Comparison of ENCODE assay signal across 23 cellular contexts in genomic region chr9:130304643-130305042, GRCh38. TPM values are rescaled to one million over a fixed set of nuclear protein-coding genes. Genes with fewer than 3 reads are reported as not detected.
DNase-seq lines count a peak whose midpoint lies in the region; ATAC-seq and TF ChIP-seq lines count a peak whose summit lies in the region.
"Had no signal": no experiment of that assay in that cellular context is flagged by ENCODE, and none has a peak within 500 bp of the region (broad histone marks: within the 10 kb centered on the region; RNA-seq: fewer than 3 reads in every experiment).

No MANE protein-coding gene starts in this region.

- no peak for TF ChIP-seq CTCF in esophagus squamous epithelium (IDR thresholded peaks at IDR 0.05)
- no peak for TF ChIP-seq CTCF in osteoblast (IDR thresholded peaks at IDR 0.05; ENCODE audit: extremely low read depth, low read depth, low read length)

- DNase-seq in right cardiac atrium, result peak; percentile 5 to 61 (median 44)
- DNase-seq in cardiac septum (ENCODE audit: low spot score), result no peak
- DNase-seq in esophagus squamous epithelium (lab: John Stamatoyannopoulos, UW), result no peak
- DNase-seq in osteoblast (ENCODE audit: insufficient read length, low spot score, missing footprints), result peak; percentile 55
- no peak for DNase-seq in stimulated activated CD4-positive, alpha-beta T cell treated with anti-CD3 and anti-CD28 coated beads, Interleukin-4, amount 100 ng/mL, for 1 hour
- no peak for DNase-seq in activated T-cell treated with anti-CD3 and anti-CD28 coated beads, Interleukin-2, amount 50 U/mL, for 4 hours
- DNase-seq: C1 segment of cervical spinal cord; CD4-positive, alpha-beta memory T cell; COR-L47; DMS53; GOT3; HCEC 1CT; IMR-90; KG1; NCI-H1105 treated with DMSO at 0.1 percent for 48 hours; NCI-H146; NCI-H1930; NCI-H2107; NCI-H524; NCI-H748 treated with DMSO at 0.1 percent for 48 hours had no signal

- intact Hi-C loops in right cardiac atrium (cut with DNase I) (no loop called here), cardiac septum (cut with DNase I) (no loop called here), esophagus squamous epithelium (cut with DNase I) (no loop called here)

- ATAC-seq in right cardiac atrium (no peak), GM18861 (IDR thresholded peaks at IDR 0.05; ENCODE audit: unreplicated experiment) (no peak)
- ATAC-seq in activated T-cell treated with anti-CD3 and anti-CD28 coated beads, Interleukin-2, amount 50 U/mL, for 4 hours, result no peak

- TF ChIP-seq POLR2A in esophagus squamous epithelium (IDR thresholded peaks at IDR 0.05), result no peak

- no peaks in the 10 kb centered on the region for H3K9me3 Mint-ChIP-seq in activated T-cell treated with anti-CD3 and anti-CD28 coated beads, Interleukin-2, amount 50 U/mL, for 4 hours

- no peak overlapping the region for H3K4me3 Mint-ChIP-seq in activated T-cell treated with anti-CD3 and anti-CD28 coated beads, Interleukin-2, amount 50 U/mL, for 4 hours
- H3K4me3 Mint-ChIP-seq: CD4-positive, alpha-beta memory T cell had no signal

- H3K27me3 ChIP-seq in right cardiac atrium (ENCODE audit: control insufficient read depth, insufficient read depth) (no peaks in the 10 kb centered on the region), esophagus squamous epithelium (peaks cover 0 to 23% (median 0%) of the 10 kb centered on the region in 4 donors), osteoblast (ENCODE audit: insufficient read depth, low read length) (peaks cover 37% of the 10 kb centered on the region)
- H3K27me3 ChIP-seq: MG63 had no signal

- H3K27me3 Mint-ChIP-seq in activated T-cell treated with anti-CD3 and anti-CD28 coated beads, Interleukin-2, amount 50 U/mL, for 4 hours (ENCODE audit: low read depth), result peaks cover 31% of the 10 kb centered on the region

- H3K36me3 ChIP-seq in esophagus squamous epithelium (no peaks in the 10 kb centered on the region), osteoblast (ENCODE audit: insufficient read depth, low read length) (no peaks in the 10 kb centered on the region)
- H3K36me3 ChIP-seq: MG63, SJSA1 had no signal

- H2AFZ ChIP-seq in osteoblast (ENCODE audit: low read length), result no peak overlapping the region

- no peaks in the 10 kb centered on the region for H3K36me3 Mint-ChIP-seq in activated T-cell treated with anti-CD3 and anti-CD28 coated beads, Interleukin-2, amount 50 U/mL, for 4 hours (ENCODE audit: insufficient read depth)
- H3K36me3 Mint-ChIP-seq: CD4-positive, alpha-beta memory T cell had no signal

- H3K4me1 Mint-ChIP-seq in activated T-cell treated with anti-CD3 and anti-CD28 coated beads, Interleukin-2, amount 50 U/mL, for 4 hours (ENCODE audit: low read depth), result no peaks in the 10 kb centered on the region
- H3K4me1 Mint-ChIP-seq: CD4-positive, alpha-beta memory T cell had no signal

- H3K9me3 ChIP-seq in right cardiac atrium (ENCODE audit: control insufficient read depth, low read length), result no peaks in the 10 kb centered on the region
- H3K9me3 ChIP-seq in esophagus squamous epithelium, result no peaks in the 10 kb centered on the region
- H3K9me3 ChIP-seq in osteoblast (ENCODE audit: low read depth, low read length), result no peaks in the 10 kb centered on the region
- H3K9me3 ChIP-seq: MG63, SJSA1 had no signal

- H3K4me2 ChIP-seq in osteoblast (ENCODE audit: insufficient read depth, low read length), result no peak overlapping the region

- 84% methylated on average over 19 of the region's 19 CpGs for WGBS in right cardiac atrium
- no CpG with 5 or more reads among the region's 19 CpGs for WGBS in esophagus squamous epithelium, 2 donors

- no peak overlapping the region for H3K27ac ChIP-seq in right cardiac atrium (ENCODE audit: low read length)
- peak overlapping the region in 3 of 4 donors; percentile 77 to 87 (median 83) for H3K27ac ChIP-seq in esophagus squamous epithelium
- no peak overlapping the region for H3K27ac ChIP-seq in osteoblast (ENCODE audit: low read depth, low read length)
- H3K27ac ChIP-seq: SJSA1 had no signal

- no peaks in the 10 kb centered on the region for H3K79me2 ChIP-seq in osteoblast (ENCODE audit: insufficient read depth, low read length)

- H3K4me3 ChIP-seq in right cardiac atrium (ENCODE audit: low read length), result no peak overlapping the region
- H3K4me3 ChIP-seq in esophagus squamous epithelium, result no peak overlapping the region
- no peak overlapping the region for H3K4me3 ChIP-seq in osteoblast (ENCODE audit: insufficient read depth, low read length)
- H3K4me3 ChIP-seq: MG63, SJSA1 had no signal

- H3K4me1 ChIP-seq in right cardiac atrium (ENCODE audit: control insufficient read depth, insufficient read depth, low read length), result no peaks in the 10 kb centered on the region
- H3K4me1 ChIP-seq in esophagus squamous epithelium, result peaks cover 0 to 49% (median 29%) of the 10 kb centered on the region in 3 donors
- peaks cover 16% of the 10 kb centered on the region for H3K4me1 ChIP-seq in osteoblast (ENCODE audit: insufficient read depth, low read length)

- peaks cover 9% of the 10 kb centered on the region for H4K20me1 ChIP-seq in osteoblast (ENCODE audit: insufficient read depth, low read length)

RNA-seq across cellular contexts. Expression of gene HMCN2, which starts 39.1 kb away (rescaled TPM):
- total RNA-seq in right cardiac atrium (1 to 10 TPM; 2.3 to 5.1 (median 3.9) TPM), cardiac septum (5.3 TPM), esophagus squamous epithelium (1 to 10 TPM in 1 of 4 donors, under 1 TPM in 3; 0.53 to 4.8 (median 0.78) TPM), osteoblast (under 0.01 TPM in 2 replicates)
- 6.1 TPM for polyA plus RNA-seq in right cardiac atrium
- under 1 TPM in 2 of 3 donors, not detected in 1; 0.03 to 0.05 TPM for total RNA-seq in activated T-cell treated with anti-CD3 and anti-CD28 coated beads, Interleukin-2, amount 50 U/mL, for 4 hours
- total RNA-seq: CD4-positive, alpha-beta memory T cell; IMR-90 had no signal
- polyA plus RNA-seq: CD4-positive, alpha-beta memory T cell had no signal

Comparison
In these comparisons a context has a peak if more than half of its experiments do, and no peak if none do; other contexts are left out.
1. DNase-seq: peak in right cardiac atrium (3 of 3) and osteoblast (single experiment); none in cardiac septum (single experiment), esophagus squamous epithelium (single experiment), stimulated activated CD4-positive, alpha-beta T cell treated with anti-CD3 and anti-CD28 coated beads, Interleukin-4, amount 100 ng/mL, for 1 hour (single experiment) and activated T-cell treated with anti-CD3 and anti-CD28 coated beads, Interleukin-2, amount 50 U/mL, for 4 hours (single experiment).
2. H3K27ac ChIP-seq: peak in esophagus squamous epithelium (3 of 4); none in right cardiac atrium (single experiment) and osteoblast (single experiment).